Comparison of ENCODE assay signal across 9 cellular contexts in the genomic region with DNA sequence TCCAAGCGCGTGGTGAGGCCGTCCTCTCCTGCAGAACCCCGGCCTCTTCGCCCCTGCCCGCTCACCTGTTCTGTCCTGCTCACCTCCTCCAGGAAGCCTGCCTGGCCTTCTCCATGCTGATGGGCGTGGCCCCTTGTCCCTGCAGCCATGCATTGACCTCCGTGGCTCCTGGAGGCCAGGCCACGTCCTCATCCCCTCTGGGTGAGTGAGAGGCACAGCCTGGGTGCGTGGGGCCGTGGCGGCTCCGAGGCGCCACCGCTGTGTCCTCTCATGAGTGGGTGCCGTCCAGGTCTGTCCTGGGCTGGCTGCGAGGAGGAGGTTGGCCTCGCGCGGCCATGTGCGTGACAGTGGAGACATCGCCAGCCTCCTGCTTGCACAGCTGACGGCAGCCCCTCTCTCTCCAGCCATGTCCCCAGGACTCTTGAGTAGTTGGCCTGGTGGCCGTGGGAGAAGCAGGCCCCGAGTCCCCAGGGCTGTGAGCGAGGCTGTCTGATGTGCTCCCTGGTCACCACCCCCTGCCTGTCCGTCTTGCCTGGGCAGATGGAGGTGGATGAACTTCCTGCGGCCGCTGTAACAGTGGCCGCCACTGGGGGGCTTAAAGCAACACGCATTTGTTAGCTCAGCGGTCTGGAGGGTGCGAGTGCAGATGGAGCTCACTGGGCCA. TPM values are rescaled to one million over a fixed set of nuclear protein-coding genes. Genes with fewer than 3 reads are reported as not detected.
A peak's percentile ranks its signal among the peaks of the same experiment; 100 is the strongest.
DNase-seq lines count a peak whose midpoint lies in the region; ATAC-seq and TF ChIP-seq lines count a peak whose summit lies in the region.
"Had no signal": no experiment of that assay in that cellular context is flagged by ENCODE, and none has a peak within 500 bp of the region (broad histone marks: within the 10 kb centered on the region; RNA-seq: fewer than 3 reads in every experiment).

No MANE protein-coding gene starts in this region.

- no peaks in the 10 kb centered on the region for H3K4me1 ChIP-seq in foreskin keratinocyte

- ATAC-seq in foreskin keratinocyte (no peak), HG03039 (IDR thresholded peaks at IDR 0.05; ENCODE audit: unreplicated experiment) (no peak), GM18861 (IDR thresholded peaks at IDR 0.05; ENCODE audit: unreplicated experiment) (no peak)

- DNase-seq in SHP77 (lab: John Stamatoyannopoulos, UW) (peak; percentile 13 to 44), SHP77 treated with DMSO at 0.1 percent for 48 hours (lab: John Stamatoyannopoulos, UW) (no peak), RKO (ENCODE audit: low spot score) (peak; percentile 21), foreskin keratinocyte (no peak), superior temporal gyrus (ENCODE audit: extremely low spot score) (peak; percentile 24), GM20000 (ENCODE audit: low spot score) (no peak)
- DNase-seq: T-helper 9 cell had no signal

- peak; percentile 49 for TF ChIP-seq CTCF in foreskin keratinocyte (conservative IDR thresholded peaks at IDR 0.05)
- TF ChIP-seq CTCF in GM20000 (IDR thresholded peaks at IDR 0.05; ENCODE audit: extremely low read depth, missing control alignments) = no peak

- H3K27me3 ChIP-seq in foreskin keratinocyte = no peaks in the 10 kb centered on the region

- H3K27ac ChIP-seq in foreskin keratinocyte = no peak overlapping the region

RNA-seq across cellular contexts. Expression of gene PRKCZ, which starts 58.1 kb away (rescaled TPM):
- 26.0 and 28.3 TPM in 2 replicates for total RNA-seq in foreskin keratinocyte
- polyA plus RNA-seq in foreskin keratinocyte = 23.7 and 27.3 TPM in 2 replicates

Comparison
In these comparisons a context has a peak if more than half of its experiments do, and no peak if none do; other contexts are left out.
1. DNase-seq: peak in SHP77 (2 of 2), RKO (single experiment) and superior temporal gyrus (single experiment); none in SHP77 treated with DMSO at 0.1 percent for 48 hours (single experiment), foreskin keratinocyte (0 of 2) and GM20000 (single experiment).